In genomic region chr18:38807915-38808314, GRCh38 we compare ENCODE assay signal across 22 cellular contexts.
"Had no signal": no experiment of that assay in that cellular context is flagged by ENCODE, and none has a peak within 500 bp of the region (broad histone marks: within the 10 kb centered on the region; RNA-seq: fewer than 3 reads in every experiment).

No MANE protein-coding gene starts in this region.

- H3K4me3 ChIP-seq: ascending aorta, body of pancreas, PC-9 had no signal

- H3K4me2 ChIP-seq: PC-9 had no signal

- H3K27me3 ChIP-seq: ascending aorta, body of pancreas had no signal

- H2AFZ ChIP-seq: PC-9 had no signal

- H3K36me3 ChIP-seq: ascending aorta had no signal

- H3K9me3 ChIP-seq: ascending aorta, body of pancreas had no signal

- ATAC-seq: activated CD4-positive, CD25-positive, alpha-beta regulatory T cell treated with anti-CD3 and anti-CD28 coated beads, Interleukin-2, amount 50 U/mL, for 24 hours; activated CD8-positive, alpha-beta T cell treated with anti-CD3 and anti-CD28 coated beads for 36 hours; body of pancreas had no signal

- H3K27ac ChIP-seq: ascending aorta, body of pancreas, PC-9 had no signal

- H3K4me1 ChIP-seq: ascending aorta, body of pancreas had no signal

- DNase-seq: activated CD4-positive, alpha-beta T cell treated with anti-CD3 and anti-CD28 coated beads for 4 hours; activated CD8-positive, alpha-beta memory T cell treated with anti-CD3 and anti-CD28 coated beads, Interleukin-2, amount 50 U/mL, for 48 hours; activated CD8-positive, alpha-beta T cell treated with anti-CD3 and anti-CD28 coated beads for 36 hours; activated effector memory CD4-positive, alpha-beta T cell treated with Interleukin-2 at 50 U/mL for 16 hours; activated naive CD4-positive, alpha-beta T cell; activated T-cell treated with anti-CD3 and anti-CD28 coated beads, Interleukin-2, amount 50 U/mL, for 1 hour; amniotic stem cell; body of pancreas; central memory CD4-positive, alpha-beta T cell; Karpas-422; MM.1S; NCI-H1105 treated with DMSO at 0.1 percent for 48 hours; NCI-H1436 treated with DMSO at 0.1 percent for 48 hours; NCI-H187 treated with DMSO at 0.1 percent for 48 hours; NCI-H2081 treated with DMSO at 0.1 percent for 48 hours; NCI-H2171 treated with DMSO at 0.1 percent for 48 hours; NCI-H226; NCI-H69; PC-9; SHP77 treated with DMSO at 0.1 percent for 48 hours had no signal
